Comparison of ENCODE assay signal across 8 cellular contexts in the genomic region with DNA sequence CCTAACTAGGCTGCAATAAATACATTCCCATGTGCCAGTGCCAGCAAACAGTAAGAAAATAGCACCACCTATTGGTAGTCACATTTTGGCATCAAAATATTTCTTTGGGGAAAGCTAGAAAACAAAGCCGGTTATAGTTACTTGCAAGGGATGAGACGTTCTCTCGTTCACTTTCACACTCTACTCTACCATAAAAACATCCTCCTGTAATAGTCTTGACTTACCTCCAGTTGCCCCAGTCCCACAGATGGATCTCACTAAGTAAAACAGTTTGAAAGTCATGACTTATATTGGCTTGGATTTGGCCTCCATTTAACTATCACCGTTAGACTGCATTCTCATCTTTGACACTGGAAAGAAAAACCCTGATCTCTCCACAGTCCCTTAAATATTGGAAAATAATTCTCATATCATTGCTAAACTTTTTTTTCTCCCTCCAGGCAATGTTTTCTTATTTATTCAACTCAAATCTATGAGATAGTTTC. TPM values are rescaled to one million over a fixed set of nuclear protein-coding genes. Genes with fewer than 3 reads are reported as not detected.
A peak's percentile ranks its signal among the peaks of the same experiment; 100 is the strongest.
DNase-seq lines count a peak whose midpoint lies in the region; ATAC-seq and TF ChIP-seq lines count a peak whose summit lies in the region.

No MANE protein-coding gene starts in this region.

- H3K27me3 ChIP-seq in heart left ventricle (peaks cover 0 to 7% (median 0%) of the 10 kb centered on the region in 9 donors), sigmoid colon (no peaks in the 10 kb centered on the region)

- TF ChIP-seq POLR2A in heart left ventricle (IDR thresholded peaks at IDR 0.05) (no peak), sigmoid colon (IDR thresholded peaks at IDR 0.05) (no peak)

- TF ChIP-seq CTCF in heart left ventricle (IDR thresholded peaks at IDR 0.05) (peak in 10 of 12 donors; percentile 27 to 58 (median 48)), foreskin fibroblast (IDR thresholded peaks at IDR 0.05; ENCODE audit: low read depth, low read length) (peak; percentile 59), sigmoid colon (IDR thresholded peaks at IDR 0.05) (peak in 3 of 4 experiments; percentile 23 to 64 (median 55))

- H3K27ac ChIP-seq in heart left ventricle (no peak overlapping the region), sigmoid colon (peak overlapping the region in 3 of 4 donors; percentile 41 to 53 (median 52))

- intact Hi-C loops in heart left ventricle (cut with DNase I) (loop anchor here in 4 of 10 donors (2.0 to 5.0 kb wide), 2 partner anchors 673 to 678 kb away; no protein-coding TSS in a partner anchor), Right ventricle myocardium superior (cut with DNase I) (no loop called here), sigmoid colon (cut with DNase I) (loop anchor here (5.0 kb wide), 1 partner anchor 48 kb away; no protein-coding TSS in a partner anchor)

- H3K4me1 ChIP-seq in heart left ventricle = no peaks in the 10 kb centered on the region
- H3K4me1 ChIP-seq in sigmoid colon = peaks cover 0 to 65% (median 22%) of the 10 kb centered on the region in 4 donors

- ATAC-seq in heart left ventricle = no peak
- ATAC-seq in Right ventricle myocardium superior (ENCODE audit: poor library complexity) = no peak
- peak; percentile 64 for ATAC-seq in HG03432 (IDR thresholded peaks at IDR 0.05; ENCODE audit: unreplicated experiment)
- ATAC-seq in HG03135 (IDR thresholded peaks at IDR 0.05; ENCODE audit: unreplicated experiment) = no peak

- H3K36me3 ChIP-seq in heart left ventricle = no peaks in the 10 kb centered on the region
- H3K36me3 ChIP-seq in sigmoid colon = no peaks in the 10 kb centered on the region

- no peaks in the 10 kb centered on the region for H3K9me3 ChIP-seq in heart left ventricle
- H3K9me3 ChIP-seq in sigmoid colon = no peaks in the 10 kb centered on the region

- no peak for TF ChIP-seq EP300 in sigmoid colon (IDR thresholded peaks at IDR 0.05)

- H3K4me3 ChIP-seq in heart left ventricle (no peak overlapping the region), foreskin fibroblast (ENCODE audit: low read depth in 1 of 2, low read length in 2 of 2) (no peak overlapping the region), sigmoid colon (no peak overlapping the region)

- WGBS in heart left ventricle, 4 donors = 15 to 23% (median 21%) methylated on average over 4 of the region's 4 CpGs
- WGBS in sigmoid colon, 2 donors = 17 to 24% methylated on average over 4 of the region's 4 CpGs

- DNase-seq in heart left ventricle = no peak
- no peak for DNase-seq in Right ventricle myocardium superior
- peak; percentile 57 for DNase-seq in RKO (ENCODE audit: low spot score)
- DNase-seq in foreskin fibroblast = peak; percentile 21 to 70
- no peak for DNase-seq in sigmoid colon
- DNase-seq in HPDE6-E6E7 (ENCODE audit: extremely low spot score) = no peak

RNA-seq across cellular contexts. Expression of gene BMP3, which starts 9.7 kb away (rescaled TPM):
- total RNA-seq in heart left ventricle (1 to 10 TPM in 1 of 9 donors, under 1 TPM in 1, not detected in 7; 0.04 to 3.7 TPM), Right ventricle myocardium superior (not detected), sigmoid colon (10 to 100 TPM; 30.5 to 63.1 (median 40.7) TPM)
- polyA plus RNA-seq in heart left ventricle (not detected), sigmoid colon (1 to 10 TPM; 3.7 to 5.3 (median 4.2) TPM)

Comparison
In these comparisons a context has a peak if more than half of its experiments do, and no peak if none do; other contexts are left out.
1. DNase-seq: peak in RKO (single experiment) and foreskin fibroblast (2 of 2); none in heart left ventricle (0 of 5), Right ventricle myocardium superior (single experiment), sigmoid colon (single experiment) and HPDE6-E6E7 (single experiment).
2. H3K27ac ChIP-seq: peak in sigmoid colon (3 of 4); none in heart left ventricle (0 of 12).
3. RNA of gene BMP3, which starts 9.7 kb away (total RNA-seq): 30.5 to 63.1 TPM in sigmoid colon; 0.04 to 3.7 TPM in heart left ventricle and not detected in Right ventricle myocardium superior (single experiment); every median in the first group is over 4 times any median in the second.
4. Peak in every context shown above with its lines, with median percentiles within 50 percentile points of each other: CTCF ChIP-seq.